31 cellular contexts compared by ENCODE assay signal in genomic region chr7:158271646-158272045, GRCh38.
"Had no signal": no experiment of that assay in that cellular context is flagged by ENCODE, and none has a peak within 500 bp of the region (broad histone marks: within the 10 kb centered on the region; RNA-seq: fewer than 3 reads in every experiment).

No MANE protein-coding gene starts in this region.

- H3K9me3 Mint-ChIP-seq: activated naive CD8-positive, alpha-beta T cell treated with anti-CD3 and anti-CD28 coated beads, Interleukin-2, amount 10 ng/mL, durations not matched to agents 7 days and 5 days had no signal

- H3K4me3 ChIP-seq: ascending aorta, cardiac muscle cell, coronary artery, dorsolateral prefrontal cortex, hepatocyte, lower lobe of right lung, pancreas, psoas muscle, thoracic aorta, uterus had no signal

- FAIRE-seq: frontal cortex, pancreas, TTC549 had no signal

- H3K4me1 Mint-ChIP-seq: activated naive CD4-positive, alpha-beta T cell treated with anti-CD3 and anti-CD28 coated beads, Interleukin-2, amount 10 ng/mL, durations not matched to agents 7 days and 5 days; activated naive CD8-positive, alpha-beta T cell treated with anti-CD3 and anti-CD28 coated beads, Interleukin-2, amount 10 ng/mL, durations not matched to agents 7 days and 5 days; nephron had no signal

- H3K27me3 ChIP-seq: ascending aorta, cardiac muscle cell, hepatocyte, pancreas, uterus had no signal

- H3K27ac ChIP-seq: ascending aorta, cardiac muscle cell, coronary artery, dorsolateral prefrontal cortex, hepatocyte, lower lobe of right lung, pancreas, psoas muscle, thoracic aorta, uterus, VCaP had no signal

- ATAC-seq: activated CD4-positive, CD25-positive, alpha-beta regulatory T cell treated with anti-CD3 and anti-CD28 coated beads, Interleukin-2, amount 50 U/mL, for 24 hours; lower lobe of right lung; pancreas; psoas muscle; stimulated activated naive CD8-positive, alpha-beta T cell treated with anti-CD3 and anti-CD28 coated beads, Interleukin-15, Interleukin-2, amounts not matched to agents 100 U/mL and 50 U/mL, for 24 hours had no signal

- H3K27ac Mint-ChIP-seq: activated naive CD4-positive, alpha-beta T cell treated with anti-CD3 and anti-CD28 coated beads, Interleukin-2, amount 10 ng/mL, durations not matched to agents 7 days and 5 days; activated naive CD8-positive, alpha-beta T cell treated with anti-CD3 and anti-CD28 coated beads, Interleukin-2, amount 10 ng/mL, durations not matched to agents 7 days and 5 days; nephron; T-helper 1 cell treated with Interleukin-12 subunit alpha and Interleukin-12 subunit beta and Interleukin-4 antibody, amounts not matched to agents 30 μg/mL and 1 μg/mL, for 36 hours had no signal

- H3K4me1 ChIP-seq: ascending aorta, lower lobe of right lung, pancreas, psoas muscle, uterus had no signal

- DNase-seq: activated CD4-positive, alpha-beta T cell treated with anti-CD3 and anti-CD28 coated beads for 48 hours; activated CD4-positive, alpha-beta T cell treated with anti-CD3 and anti-CD28 coated beads, Interleukin-2, amount 50 U/mL, for 48 hours; activated CD8-positive, alpha-beta memory T cell treated with anti-CD3 and anti-CD28 coated beads for 24 hours; activated gamma-delta T cell; activated naive CD4-positive, alpha-beta T cell treated with anti-CD3 and anti-CD28 coated beads, Interleukin-2, amount 10 ng/mL, durations not matched to agents 7 days and 5 days; activated naive CD8-positive, alpha-beta T cell treated with anti-CD3 and anti-CD28 coated beads, Interleukin-2, amount 10 ng/mL, durations not matched to agents 7 days and 5 days; effector memory CD4-positive, alpha-beta T cell; islet precursor cell; lower lobe of right lung; mesenchymal stem cell; stimulated activated CD4-positive, alpha-beta T cell treated with anti-CD3 and anti-CD28 coated beads, Interleukin-2, amount 100 ng/mL, for 48 hours; stimulated activated naive CD8-positive, alpha-beta T cell treated with anti-CD3 and anti-CD28 coated beads, Interleukin-15, Interleukin-2, amounts not matched to agents 100 U/mL and 50 U/mL, for 24 hours; SW 1271; T-helper 9 cell; trophoblast cell; uterus had no signal

- H3K36me3 ChIP-seq: ascending aorta, cardiac muscle cell, lower lobe of right lung, pancreas, thoracic aorta, uterus had no signal

- H3K36me3 Mint-ChIP-seq: activated naive CD4-positive, alpha-beta T cell treated with anti-CD3 and anti-CD28 coated beads, Interleukin-2, amount 10 ng/mL, durations not matched to agents 7 days and 5 days; activated naive CD8-positive, alpha-beta T cell treated with anti-CD3 and anti-CD28 coated beads, Interleukin-2, amount 10 ng/mL, durations not matched to agents 7 days and 5 days; brain had no signal

- H3K4me3 Mint-ChIP-seq: activated naive CD4-positive, alpha-beta T cell treated with anti-CD3 and anti-CD28 coated beads, Interleukin-2, amount 10 ng/mL, durations not matched to agents 7 days and 5 days; activated naive CD8-positive, alpha-beta T cell treated with anti-CD3 and anti-CD28 coated beads, Interleukin-2, amount 10 ng/mL, durations not matched to agents 7 days and 5 days; brain; nephron; T-helper 1 cell treated with Interleukin-12 subunit alpha and Interleukin-12 subunit beta and Interleukin-4 antibody, amounts not matched to agents 30 μg/mL and 1 μg/mL, for 36 hours had no signal

- H3K9me3 ChIP-seq: ascending aorta, lower lobe of right lung, pancreas, psoas muscle, thoracic aorta, uterus had no signal

- H3K27me3 Mint-ChIP-seq: activated naive CD4-positive, alpha-beta T cell treated with anti-CD3 and anti-CD28 coated beads, Interleukin-2, amount 10 ng/mL, durations not matched to agents 7 days and 5 days; activated naive CD8-positive, alpha-beta T cell treated with anti-CD3 and anti-CD28 coated beads, Interleukin-2, amount 10 ng/mL, durations not matched to agents 7 days and 5 days; brain had no signal
